ENCODE assay signal across 8 cellular contexts in the genomic region with DNA sequence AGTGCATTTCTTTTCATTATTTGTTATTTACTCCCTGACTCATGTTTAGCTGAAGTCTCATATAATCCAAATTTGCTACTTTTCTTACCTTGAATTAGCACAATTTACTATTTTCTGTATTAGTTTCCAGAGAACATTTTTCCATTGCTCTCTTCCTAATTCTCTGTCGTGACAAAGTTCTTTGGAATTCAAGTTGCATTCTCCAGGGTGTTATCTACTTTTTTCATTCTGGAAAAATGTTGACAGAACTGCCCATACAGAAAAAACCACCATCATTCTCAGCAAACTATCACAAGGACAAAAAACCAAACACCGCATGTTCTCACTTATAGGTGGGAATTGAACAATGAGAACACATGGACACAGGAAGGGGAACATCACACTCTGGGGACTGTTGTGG.
A peak's percentile ranks its signal among the peaks of the same experiment; 100 is the strongest.
DNase-seq lines count a peak whose midpoint lies in the region; ATAC-seq and TF ChIP-seq lines count a peak whose summit lies in the region.
"Not testable (repeated sequence)": the region's sequence is repeated elsewhere in the genome, so short reads cannot be mapped to it uniquely, and the experiment has no call there.

No MANE protein-coding gene starts in this region.

- not testable (repeated sequence) for H3K27me3 ChIP-seq in GM23248 (replicated peaks; ENCODE audit: insufficient read depth); PC-3 (ENCODE audit: low read length); smooth muscle cell (ENCODE audit: low read depth)

- H3K27ac ChIP-seq in GM23248 (peak overlapping the region; percentile 98), smooth muscle cell (ENCODE audit: low read depth) (peak overlapping the region; percentile 92)
- H3K27ac ChIP-seq in PC-3 (ENCODE audit: low read length): not testable (repeated sequence)

- WGBS in GM23248 (ENCODE audit: low coverage in 1 of 2, low lambda C conversion rate in 2 of 2, missing lambda C conversion rate in 2 of 2), 2 experiments: 30 to 35% methylated on average over 2 of the region's 2 CpGs
- WGBS in smooth muscle cell (ENCODE audit: low lambda C conversion rate): 18% methylated on average over 2 of the region's 2 CpGs

- not testable (repeated sequence) for H3K9ac ChIP-seq in GM23248; PC-3 (ENCODE audit: low read length); smooth muscle cell (ENCODE audit: low read depth)

- peak; percentile 46 for DNase-seq in AG08396 (ENCODE audit: low spot score)
- peak; percentile 76 for DNase-seq in GM23248
- DNase-seq in PC-3: peak; percentile 38
- DNase-seq in amniotic epithelial cell (ENCODE audit: low read depth): peak; percentile 75
- DNase-seq in choroid plexus epithelial cell (ENCODE audit: low read depth): peak; percentile 71
- DNase-seq in fibroblast of pulmonary artery (ENCODE audit: low read depth): peak; percentile 76
- DNase-seq in myocyte (ENCODE audit: low read depth): peak; percentile 29
- not testable (repeated sequence) for DNase-seq in smooth muscle cell (lab: John Stamatoyannopoulos, UW; ENCODE audit: unreplicated experiment)

- H3K4me1 ChIP-seq in GM23248 (ENCODE audit: insufficient read depth) (peaks cover 46% of the 10 kb centered on the region), PC-3 (ENCODE audit: insufficient read depth, low read length) (peaks cover 34% of the 10 kb centered on the region)
- H3K4me1 ChIP-seq in smooth muscle cell (ENCODE audit: low read depth): not testable (repeated sequence)

- H3F3A ChIP-seq in GM23248 (ENCODE audit: insufficient read depth): peaks cover 41% of the 10 kb centered on the region
- H3F3A ChIP-seq in PC-3 (ENCODE audit: low read length, unreplicated experiment); smooth muscle cell (ENCODE audit: low read depth): not testable (repeated sequence)

- in situ Hi-C loops in GM23248 (cut with MboI): not testable (repeated sequence)

- peak overlapping the region; percentile 59 for H3K4me2 ChIP-seq in GM23248 (ENCODE audit: unreplicated experiment)
- H3K4me2 ChIP-seq in PC-3 (ENCODE audit: low read length): 0 out of 2 replicates have a peak overlapping the region, but pooled peaks have one; percentile 8
- H3K4me2 ChIP-seq in smooth muscle cell: peak overlapping the region; percentile 60

- BruUV-seq in PC-3 (replicated peaks; lab: Mats Ljungman, UMichigan): not testable (repeated sequence)

- H2AFZ ChIP-seq in GM23248; PC-3 (ENCODE audit: low read length): not testable (repeated sequence)
- H2AFZ ChIP-seq in smooth muscle cell (ENCODE audit: low read depth): peak overlapping the region; percentile 33

- TF ChIP-seq CTCF in PC-3 (conservative IDR thresholded peaks at IDR 0.05; ENCODE audit: low read depth, low read length); choroid plexus epithelial cell (conservative IDR thresholded peaks at IDR 0.05; ENCODE audit: low read depth, low read length); fibroblast of pulmonary artery (IDR thresholded peaks at IDR 0.05; ENCODE audit: low read length, missing control alignments); smooth muscle cell (IDR thresholded peaks at IDR 0.05; ENCODE audit: borderline replicate concordance, insufficient read depth, poor library complexity, severe bottlenecking): not testable (repeated sequence)

- H4K20me1 ChIP-seq in GM23248 (ENCODE audit: insufficient read depth); PC-3 (ENCODE audit: low read length); smooth muscle cell (ENCODE audit: low read depth): not testable (repeated sequence)

- H3K9me2 ChIP-seq in GM23248 (ENCODE audit: insufficient read depth); PC-3 (replicated peaks; ENCODE audit: low read length): not testable (repeated sequence)

- not testable (repeated sequence) for H3K36me3 ChIP-seq in GM23248 (ENCODE audit: low read depth); PC-3 (ENCODE audit: low read depth, low read length); smooth muscle cell (ENCODE audit: low read depth)

- POLR2A ChIA-PET in PC-3 (lab: Charles Lee; ENCODE audit: unreplicated experiment): not testable (repeated sequence)

- not testable (repeated sequence) for ATAC-seq in PC-3

- CTCF ChIA-PET in PC-3 (lab: Charles Lee): not testable (repeated sequence)

- H3K79me2 ChIP-seq in GM23248 (ENCODE audit: insufficient read depth); PC-3 (ENCODE audit: low read length); smooth muscle cell (ENCODE audit: low read depth): not testable (repeated sequence)

- H3K9me3 ChIP-seq in GM23248 (ENCODE audit: low read depth); PC-3 (ENCODE audit: low read length); smooth muscle cell (replicated peaks; ENCODE audit: low read depth): not testable (repeated sequence)

- H3K4me3 ChIP-seq in GM23248; PC-3 (ENCODE audit: low read length); choroid plexus epithelial cell (ENCODE audit: low read depth, low read length); fibroblast of pulmonary artery (replicated peaks; ENCODE audit: low read depth, low read length); smooth muscle cell: not testable (repeated sequence)

- intact Hi-C loops in PC-3 (cut with micrococcal nuclease): not testable (repeated sequence)

Comparison
In these comparisons a context has a peak if more than half of its experiments do, and no peak if none do; other contexts are left out.
1. H3K4me2 ChIP-seq: peak in every context shown above with its lines; median percentile 60 in smooth muscle cell; 59 in GM23248; 8 in PC-3.